In the genomic region with DNA sequence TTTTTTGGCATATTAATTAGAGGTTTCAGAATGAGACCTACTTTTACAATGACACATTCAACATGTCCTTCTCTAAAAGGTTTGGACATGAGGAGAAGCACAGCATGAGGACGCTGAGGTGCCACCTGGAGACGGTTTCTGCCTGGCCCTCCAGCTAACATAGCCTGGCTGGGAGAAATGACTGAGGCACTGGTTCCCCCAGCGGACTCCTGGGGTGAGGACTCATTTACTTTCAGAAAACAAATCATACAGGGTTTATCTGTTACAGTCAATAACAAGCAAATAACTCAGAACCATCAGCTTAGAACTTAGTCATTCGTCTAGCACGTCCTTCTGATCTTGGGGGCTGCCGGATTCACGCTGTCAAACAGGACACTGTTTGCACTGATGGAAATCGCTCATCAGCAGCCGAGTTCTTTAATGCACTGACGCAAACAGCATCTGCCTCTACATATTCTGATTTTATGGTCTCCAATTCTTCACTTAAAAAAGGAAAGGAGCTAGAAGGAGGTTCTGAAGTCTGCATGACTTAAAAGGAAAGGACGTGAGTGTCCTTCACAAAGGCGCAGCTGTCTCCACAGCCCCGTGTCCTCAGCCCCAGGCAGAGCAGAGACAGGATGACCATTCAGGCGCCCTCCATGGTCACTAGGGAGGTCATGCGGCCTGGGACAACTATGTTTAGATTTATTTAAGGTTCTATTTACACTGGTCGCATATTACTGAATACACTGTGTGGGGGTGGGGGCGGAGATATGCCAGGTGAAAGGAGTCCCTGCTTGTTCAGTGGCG, we compare ENCODE assay signal across 1 cellular context.
TF ChIP-seq lines count a peak whose summit lies in the region.

No MANE protein-coding gene starts in this region.

TF ChIP-seq in SK-N-SH, 30 proteins besides CTCF, POLR2A, EP300 and RAD21 (continued from another document):
- TF ChIP-seq, protein P1, sequence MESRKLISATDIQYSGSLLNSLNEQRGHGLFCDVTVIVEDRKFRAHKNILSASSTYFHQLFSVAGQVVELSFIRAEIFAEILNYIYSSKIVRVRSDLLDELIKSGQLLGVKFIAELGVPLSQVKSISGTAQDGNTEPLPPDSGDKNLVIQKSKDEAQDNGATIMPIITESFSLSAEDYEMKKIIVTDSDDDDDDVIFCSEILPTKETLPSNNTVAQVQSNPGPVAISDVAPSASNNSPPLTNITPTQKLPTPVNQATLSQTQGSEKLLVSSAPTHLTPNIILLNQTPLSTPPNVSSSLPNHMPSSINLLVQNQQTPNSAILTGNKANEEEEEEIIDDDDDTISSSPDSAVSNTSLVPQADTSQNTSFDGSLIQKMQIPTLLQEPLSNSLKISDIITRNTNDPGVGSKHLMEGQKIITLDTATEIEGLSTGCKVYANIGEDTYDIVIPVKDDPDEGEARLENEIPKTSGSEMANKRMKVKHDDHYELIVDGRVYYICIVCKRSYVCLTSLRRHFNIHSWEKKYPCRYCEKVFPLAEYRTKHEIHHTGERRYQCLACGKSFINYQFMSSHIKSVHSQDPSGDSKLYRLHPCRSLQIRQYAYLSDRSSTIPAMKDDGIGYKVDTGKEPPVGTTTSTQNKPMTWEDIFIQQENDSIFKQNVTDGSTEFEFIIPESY (IDR thresholded peaks at IDR 0.05; ENCODE audit: borderline replicate concordance, low read depth) = no peak
- TF ChIP-seq NFIC (IDR thresholded peaks at IDR 0.05; ENCODE audit: borderline replicate concordance) (no peak), IRF3 (IDR thresholded peaks at IDR 0.05; ENCODE audit: low read depth, low read length) (no peak), FOXM1 (IDR thresholded peaks at IDR 0.05; ENCODE audit: low read depth) (no peak)
- TF ChIP-seq, protein P2, sequence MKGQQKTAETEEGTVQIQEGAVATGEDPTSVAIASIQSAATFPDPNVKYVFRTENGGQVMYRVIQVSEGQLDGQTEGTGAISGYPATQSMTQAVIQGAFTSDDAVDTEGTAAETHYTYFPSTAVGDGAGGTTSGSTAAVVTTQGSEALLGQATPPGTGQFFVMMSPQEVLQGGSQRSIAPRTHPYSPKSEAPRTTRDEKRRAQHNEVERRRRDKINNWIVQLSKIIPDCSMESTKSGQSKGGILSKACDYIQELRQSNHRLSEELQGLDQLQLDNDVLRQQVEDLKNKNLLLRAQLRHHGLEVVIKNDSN (IDR thresholded peaks at IDR 0.05; ENCODE audit: borderline replicate concordance, low read depth) = no peak
